19 cellular contexts compared by ENCODE assay signal in the genomic region with DNA sequence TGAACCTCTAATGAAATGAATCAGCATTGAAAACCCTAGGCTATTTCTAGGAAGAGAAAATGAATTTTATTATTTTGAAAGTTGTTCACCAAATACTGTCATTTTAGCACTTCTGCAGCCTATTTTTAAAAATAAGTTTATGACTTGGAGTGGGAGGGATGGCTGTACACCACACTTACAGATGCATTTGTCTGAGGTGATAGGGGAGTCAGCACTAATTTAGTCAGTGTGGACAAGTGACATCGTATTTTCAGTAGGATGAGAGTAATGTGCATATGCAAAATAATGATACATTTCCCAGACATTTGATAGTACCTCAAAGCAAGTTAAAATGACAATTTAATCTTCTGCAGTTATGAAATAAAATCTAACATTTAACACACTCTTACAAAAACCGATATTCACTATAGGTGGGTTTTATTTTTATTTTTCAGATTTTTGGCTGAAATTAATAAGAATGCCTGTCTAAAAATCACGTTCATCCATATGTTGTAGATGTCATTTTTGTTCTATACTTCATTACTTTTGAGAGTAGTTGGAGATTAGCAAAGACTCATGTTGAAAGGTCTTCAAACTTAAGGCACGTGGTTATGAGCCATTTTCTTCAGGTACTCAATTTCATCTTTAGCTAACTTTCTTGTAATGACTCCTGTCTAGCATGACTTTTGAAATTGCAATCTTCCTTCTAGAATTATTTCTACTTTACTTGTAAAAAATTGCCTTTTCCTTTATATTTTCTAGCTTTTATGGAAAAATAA.
DNase-seq lines count a peak whose midpoint lies in the region; ATAC-seq, FAIRE-seq and TF ChIP-seq lines count a peak whose summit lies in the region.
"Had no signal": no experiment of that assay in that cellular context is flagged by ENCODE, and none has a peak within 500 bp of the region (broad histone marks: within the 10 kb centered on the region; RNA-seq: fewer than 3 reads in every experiment).

No MANE protein-coding gene starts in this region.

- peak; percentile 54 for FAIRE-seq in K562 (lab: Jason Lieb, UNC)
- FAIRE-seq: GM12878, GM19239, H1 had no signal

- in situ Hi-C loops in K562 (cut with MboI), result no loop called here

- H3K79me2 ChIP-seq in OCI-LY3 (ENCODE audit: low read length) (no peaks in the 10 kb centered on the region), K562 (ENCODE audit: control insufficient read depth, insufficient read depth, low read length) (peaks cover 99% of the 10 kb centered on the region)

- H2AFZ ChIP-seq in OCI-LY3 (ENCODE audit: low read depth, low read length) (no peak overlapping the region), K562 (ENCODE audit: low read depth, low read length) (no peak overlapping the region)
- H2AFZ ChIP-seq: GM23248 had no signal

- intact Hi-C loops in K562 (cut with micrococcal nuclease), result no loop called here
- intact Hi-C loops in body of pancreas (cut with DNase I), result no loop called here

- POLR2A ChIA-PET in K562 (lab: Yijun Ruan, JAX), result no interaction called here

- H3K9ac ChIP-seq in OCI-LY3 (ENCODE audit: low read length) (no peak overlapping the region), K562 (ENCODE audit: insufficient read depth in 1 of 2, low read depth in 2 of 2, low read length in 2 of 2) (no peak overlapping the region)
- H3K9ac ChIP-seq: GM23248 had no signal

- H3K36me3 ChIP-seq in OCI-LY3 (replicated peaks; ENCODE audit: low read depth, low read length) (no peaks in the 10 kb centered on the region), K562 (ENCODE audit: control insufficient read depth, insufficient read depth, low read length) (no peaks in the 10 kb centered on the region; the same call in 1 of the 3 replicates), body of pancreas (replicated peaks in 1 of 2; ENCODE audit: insufficient read depth in 1 of 2, low read depth in 2 of 2) (no peaks in the 10 kb centered on the region)

- H3K4me2 ChIP-seq in OCI-LY3 (ENCODE audit: low read length), result peak overlapping the region; percentile 39
- no peak overlapping the region for H3K4me2 ChIP-seq in K562 (ENCODE audit: insufficient read depth, low read length)

- no peak for TF ChIP-seq RAD21 in K562 (CRISPR knock-in tag; conservative IDR thresholded peaks at IDR 0.05 in 1 of 2, IDR thresholded peaks at IDR 0.05 in 1 of 2)

- H3K9me3 ChIP-seq in OCI-LY3 (ENCODE audit: insufficient read depth, low read length) (no peaks in the 10 kb centered on the region), K562 (replicated peaks; ENCODE audit: control insufficient read depth, insufficient read depth, low read depth, low read length) (no peaks in the 10 kb centered on the region), body of pancreas (no peaks in the 10 kb centered on the region)

- TF ChIP-seq POLR2A in K562 (conservative IDR thresholded peaks at IDR 0.05), result no peak
- TF ChIP-seq POLR2A in body of pancreas (IDR thresholded peaks at IDR 0.05), result no peak

- H4K20me1 ChIP-seq in OCI-LY3 (ENCODE audit: insufficient read depth, low read length), result no peaks in the 10 kb centered on the region
- no peaks in the 10 kb centered on the region for H4K20me1 ChIP-seq in K562 (replicated peaks; ENCODE audit: control insufficient read depth, insufficient read depth, low read length)

- no peak overlapping the region for H3K4me3 ChIP-seq in OCI-LY3 (ENCODE audit: low read length)
- no peak overlapping the region for H3K4me3 ChIP-seq in K562
- H3K4me3 ChIP-seq in body of pancreas, result no peak overlapping the region
- H3K4me3 ChIP-seq: GM12878, GM23248 had no signal

- H3K27me3 ChIP-seq in OCI-LY3 (ENCODE audit: low read depth, low read length) (no peaks in the 10 kb centered on the region), K562 (ENCODE audit: control insufficient read depth in 2 of 2, insufficient read depth in 2 of 2, low read length in 2 of 2) (no peaks in the 10 kb centered on the region), body of pancreas (no peaks in the 10 kb centered on the region)

- H3K4me1 ChIP-seq in OCI-LY3 (ENCODE audit: low read length), result peaks cover 13% of the 10 kb centered on the region
- peaks cover 3 to 31% of the 10 kb centered on the region in 2 experiments; a peak in 3 of 5 replicates for H3K4me1 ChIP-seq in K562 (replicated peaks in 1 of 2; ENCODE audit: control insufficient read depth in 2 of 2, insufficient read depth in 2 of 2, low read length in 2 of 2)
- no peaks in the 10 kb centered on the region for H3K4me1 ChIP-seq in body of pancreas

- peak; percentile 65 for ATAC-seq in K562
- no peak for ATAC-seq in body of pancreas
- no peak for ATAC-seq in HG02870 (IDR thresholded peaks at IDR 0.05; ENCODE audit: unreplicated experiment)
- ATAC-seq: GM12878 had no signal

- H3K9me1 ChIP-seq in K562 (ENCODE audit: control insufficient read depth, insufficient read depth, low read length), result no peaks in the 10 kb centered on the region

- H3K27ac ChIP-seq in OCI-LY3 (ENCODE audit: low read length) (no peak overlapping the region), VCaP (peak overlapping the region; percentile 90), K562 (ENCODE audit: extremely low read depth, low read depth, low read length) (peak overlapping the region; percentile 5; the same call in 1 of the 3 replicates), body of pancreas (no peak overlapping the region)
- H3K27ac ChIP-seq: GM23248 had no signal

- TF ChIP-seq CTCF in OCI-LY3 (IDR thresholded peaks at IDR 0.05; ENCODE audit: low read depth, low read length) (no peak), VCaP (conservative IDR thresholded peaks at IDR 0.05) (no peak), K562 (IDR thresholded peaks at IDR 0.05 in 2 of 3, conservative IDR thresholded peaks at IDR 0.05 in 1 of 3; ENCODE audit: insufficient read depth in 2 of 3, low read depth in 1 of 3, low read length in 3 of 3) (no peak), body of pancreas (IDR thresholded peaks at IDR 0.05) (no peak)

- 43% methylated on average over 4 of the region's 4 CpGs for WGBS in K562 (ENCODE audit: insufficient coverage, low coverage, missing lambda C conversion rate)
- 52 to 71% methylated on average over 4 of the region's 4 CpGs for WGBS in body of pancreas, 2 donors

- DNase-seq in K562 (ENCODE audit: extremely low read depth in 1 of 4, low spot score in 3 of 4) (peak in 1 of 4 experiments; percentile 17), NCI-H1436 treated with DMSO at 0.1 percent for 48 hours (lab: John Stamatoyannopoulos, UW) (no peak), body of pancreas (no peak)
- DNase-seq: C1 segment of cervical spinal cord; Calu3; CD4-positive, alpha-beta memory T cell; COR-L47; DMS53; EL; GDM1; GM23248; H7; HCEC 1CT had no signal

- BruUV-seq in K562 (replicated peaks; lab: Mats Ljungman, UMichigan), result no TSS peak

- no peak for TF ChIP-seq EP300 in K562 (IDR thresholded peaks at IDR 0.05; ENCODE audit: low read length)

- CTCF ChIA-PET in K562 (lab: Yijun Ruan, JAX; ENCODE audit: low intra/inter-chr PET ratio), result no interaction called here

TF ChIP-seq in K562, 482 proteins besides CTCF, POLR2A, EP300 and RAD21 (continues in another document):
- TF ChIP-seq, protein P1, sequence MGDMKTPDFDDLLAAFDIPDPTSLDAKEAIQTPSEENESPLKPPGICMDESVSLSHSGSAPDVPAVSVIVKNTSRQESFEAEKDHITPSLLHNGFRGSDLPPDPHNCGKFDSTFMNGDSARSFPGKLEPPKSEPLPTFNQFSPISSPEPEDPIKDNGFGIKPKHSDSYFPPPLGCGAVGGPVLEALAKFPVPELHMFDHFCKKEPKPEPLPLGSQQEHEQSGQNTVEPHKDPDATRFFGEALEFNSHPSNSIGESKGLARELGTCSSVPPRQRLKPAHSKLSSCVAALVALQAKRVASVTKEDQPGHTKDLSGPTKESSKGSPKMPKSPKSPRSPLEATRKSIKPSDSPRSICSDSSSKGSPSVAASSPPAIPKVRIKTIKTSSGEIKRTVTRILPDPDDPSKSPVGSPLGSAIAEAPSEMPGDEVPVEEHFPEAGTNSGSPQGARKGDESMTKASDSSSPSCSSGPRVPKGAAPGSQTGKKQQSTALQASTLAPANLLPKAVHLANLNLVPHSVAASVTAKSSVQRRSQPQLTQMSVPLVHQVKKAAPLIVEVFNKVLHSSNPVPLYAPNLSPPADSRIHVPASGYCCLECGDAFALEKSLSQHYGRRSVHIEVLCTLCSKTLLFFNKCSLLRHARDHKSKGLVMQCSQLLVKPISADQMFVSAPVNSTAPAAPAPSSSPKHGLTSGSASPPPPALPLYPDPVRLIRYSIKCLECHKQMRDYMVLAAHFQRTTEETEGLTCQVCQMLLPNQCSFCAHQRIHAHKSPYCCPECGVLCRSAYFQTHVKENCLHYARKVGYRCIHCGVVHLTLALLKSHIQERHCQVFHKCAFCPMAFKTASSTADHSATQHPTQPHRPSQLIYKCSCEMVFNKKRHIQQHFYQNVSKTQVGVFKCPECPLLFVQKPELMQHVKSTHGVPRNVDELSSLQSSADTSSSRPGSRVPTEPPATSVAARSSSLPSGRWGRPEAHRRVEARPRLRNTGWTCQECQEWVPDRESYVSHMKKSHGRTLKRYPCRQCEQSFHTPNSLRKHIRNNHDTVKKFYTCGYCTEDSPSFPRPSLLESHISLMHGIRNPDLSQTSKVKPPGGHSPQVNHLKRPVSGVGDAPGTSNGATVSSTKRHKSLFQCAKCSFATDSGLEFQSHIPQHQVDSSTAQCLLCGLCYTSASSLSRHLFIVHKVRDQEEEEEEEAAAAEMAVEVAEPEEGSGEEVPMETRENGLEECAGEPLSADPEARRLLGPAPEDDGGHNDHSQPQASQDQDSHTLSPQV (IDR thresholded peaks at IDR 0.05), result peak; percentile 60; the same call in 1 of the 2 replicates
- TF ChIP-seq ZNF316 (IDR thresholded peaks at IDR 0.05) (peak; percentile 67), SNRNP70 (optimal IDR thresholded peaks at IDR 0.05; ENCODE audit: low read depth, low read length) (no peak), L3MBTL2 (IDR thresholded peaks at IDR 0.05) (peak; percentile 40; the same call in 1 of the 2 replicates), FOXJ3 (CRISPR knock-in tag; IDR thresholded peaks at IDR 0.05) (no peak), TOE1 (IDR thresholded peaks at IDR 0.05; ENCODE audit: borderline replicate concordance) (no peak), TOE1 (CRISPR knock-in tag; IDR thresholded peaks at IDR 0.05; ENCODE audit: borderline replicate concordance, low read depth) (no peak), C11orf30 (IDR thresholded peaks at IDR 0.05; ENCODE audit: low read depth) (peak; percentile 32)
- TF ChIP-seq, protein P2, sequence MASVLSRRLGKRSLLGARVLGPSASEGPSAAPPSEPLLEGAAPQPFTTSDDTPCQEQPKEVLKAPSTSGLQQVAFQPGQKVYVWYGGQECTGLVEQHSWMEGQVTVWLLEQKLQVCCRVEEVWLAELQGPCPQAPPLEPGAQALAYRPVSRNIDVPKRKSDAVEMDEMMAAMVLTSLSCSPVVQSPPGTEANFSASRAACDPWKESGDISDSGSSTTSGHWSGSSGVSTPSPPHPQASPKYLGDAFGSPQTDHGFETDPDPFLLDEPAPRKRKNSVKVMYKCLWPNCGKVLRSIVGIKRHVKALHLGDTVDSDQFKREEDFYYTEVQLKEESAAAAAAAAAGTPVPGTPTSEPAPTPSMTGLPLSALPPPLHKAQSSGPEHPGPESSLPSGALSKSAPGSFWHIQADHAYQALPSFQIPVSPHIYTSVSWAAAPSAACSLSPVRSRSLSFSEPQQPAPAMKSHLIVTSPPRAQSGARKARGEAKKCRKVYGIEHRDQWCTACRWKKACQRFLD (CRISPR knock-in tag; IDR thresholded peaks at IDR 0.05), result no peak

Comparison
In these comparisons a context has a peak if more than half of its experiments do, and no peak if none do; other contexts are left out.
1. H3K27ac ChIP-seq: peak in VCaP (single experiment) and K562 (single experiment); none in OCI-LY3 (single experiment) and body of pancreas (0 of 4).